Comparison of ENCODE assay signal across 19 cellular contexts in genomic region chr1:175978476-175978875, GRCh38.
A peak's percentile ranks its signal among the peaks of the same experiment; 100 is the strongest.
DNase-seq lines count a peak whose midpoint lies in the region; ATAC-seq, FAIRE-seq and TF ChIP-seq lines count a peak whose summit lies in the region.
"Had no signal": no experiment of that assay in that cellular context is flagged by ENCODE, and none has a peak within 500 bp of the region (broad histone marks: within the 10 kb centered on the region; RNA-seq: fewer than 3 reads in every experiment).

No MANE protein-coding gene starts in this region.

- TF ChIP-seq CTCF in astrocyte (IDR thresholded peaks at IDR 0.05; ENCODE audit: insufficient read depth, low read depth, low read length) (no peak), fibroblast of the aortic adventitia (IDR thresholded peaks at IDR 0.05; ENCODE audit: insufficient read depth, low read length) (no peak)

- no peak for ATAC-seq in GM21447 (IDR thresholded peaks at IDR 0.05; ENCODE audit: unreplicated experiment)
- ATAC-seq: left lung; sciatic nerve; stimulated activated naive CD8-positive, alpha-beta T cell treated with anti-CD3 and anti-CD28 coated beads, Interleukin-15, amount 100 ng/mL, for 72 hours had no signal

- H3K27me3 ChIP-seq in astrocyte (ENCODE audit: insufficient read depth, low read length) (no peaks in the 10 kb centered on the region), skeletal muscle satellite cell (ENCODE audit: control insufficient read depth, insufficient read depth, low read length) (no peaks in the 10 kb centered on the region)
- H3K27me3 ChIP-seq: left lung, upper lobe of left lung had no signal

- H3K9ac ChIP-seq in astrocyte (ENCODE audit: low read length), result no peak overlapping the region
- peak overlapping the region; percentile 8 for H3K9ac ChIP-seq in skeletal muscle satellite cell (ENCODE audit: low read depth, low read length)

- H3K36me3 ChIP-seq in astrocyte (ENCODE audit: insufficient read depth, low read length), result no peaks in the 10 kb centered on the region
- peaks cover 30% of the 10 kb centered on the region for H3K36me3 ChIP-seq in skeletal muscle satellite cell (ENCODE audit: insufficient read depth, low read length)

- peak overlapping the region; percentile 68 for H3K27ac Mint-ChIP-seq in activated naive CD8-positive, alpha-beta T cell
- no peak overlapping the region for H3K27ac Mint-ChIP-seq in activated naive CD8-positive, alpha-beta T cell treated with anti-CD3 and anti-CD28 coated beads for 36 hours
- peak overlapping the region; percentile 64 for H3K27ac Mint-ChIP-seq in astrocyte (ENCODE audit: unreplicated experiment)

- H4K20me1 ChIP-seq in astrocyte (ENCODE audit: insufficient read depth, low read length), result no peaks in the 10 kb centered on the region

- H3K9me3 ChIP-seq in astrocyte (ENCODE audit: insufficient read depth, low read depth, low read length), result no peaks in the 10 kb centered on the region
- no peaks in the 10 kb centered on the region for H3K9me3 ChIP-seq in skeletal muscle satellite cell (replicated peaks; ENCODE audit: low read length)

- H3K4me1 ChIP-seq in astrocyte (ENCODE audit: insufficient read depth, low read length), result no peaks in the 10 kb centered on the region
- peaks cover 24% of the 10 kb centered on the region for H3K4me1 ChIP-seq in skeletal muscle satellite cell (ENCODE audit: control insufficient read depth, insufficient read depth, low read length)

- no peak overlapping the region for H3K4me3 ChIP-seq in astrocyte (ENCODE audit: insufficient read depth, low read depth, low read length)
- no peak overlapping the region for H3K4me3 ChIP-seq in fibroblast of the aortic adventitia (ENCODE audit: low read depth, low read length)
- H3K4me3 ChIP-seq in skeletal muscle satellite cell (ENCODE audit: low read length), result no peak overlapping the region
- H3K4me3 ChIP-seq: left lung, upper lobe of left lung had no signal

- no peaks in the 10 kb centered on the region for H3K79me2 ChIP-seq in astrocyte (ENCODE audit: insufficient read depth, low read length)

- peaks cover 34% of the 10 kb centered on the region for H3K36me3 Mint-ChIP-seq in activated naive CD8-positive, alpha-beta T cell
- H3K36me3 Mint-ChIP-seq in activated naive CD8-positive, alpha-beta T cell treated with anti-CD3 and anti-CD28 coated beads for 36 hours, result peaks cover 38% of the 10 kb centered on the region
- H3K36me3 Mint-ChIP-seq in astrocyte (ENCODE audit: low read depth, unreplicated experiment), result peaks cover 24% of the 10 kb centered on the region

- no peak overlapping the region for H3K4me3 Mint-ChIP-seq in activated naive CD8-positive, alpha-beta T cell
- no peak overlapping the region for H3K4me3 Mint-ChIP-seq in activated naive CD8-positive, alpha-beta T cell treated with anti-CD3 and anti-CD28 coated beads for 36 hours
- H3K4me3 Mint-ChIP-seq in astrocyte (ENCODE audit: unreplicated experiment), result no peak overlapping the region
- H3K4me3 Mint-ChIP-seq: H9; stimulated activated naive CD8-positive, alpha-beta T cell treated with anti-CD3 and anti-CD28 coated beads, Interleukin-15, amount 100 ng/mL, for 72 hours had no signal

- H2AFZ ChIP-seq in astrocyte (ENCODE audit: low read depth, low read length), result no peak overlapping the region

- no peak overlapping the region for H3K4me2 ChIP-seq in astrocyte (ENCODE audit: low read length)
- H3K4me2 ChIP-seq in skeletal muscle satellite cell (ENCODE audit: low read length), result no peak overlapping the region

- DNase-seq in activated naive CD8-positive, alpha-beta T cell treated with anti-CD3 and anti-CD28 coated beads for 36 hours, result no peak
- peak; percentile 27 for DNase-seq in astrocyte (ENCODE audit: low read depth)
- DNase-seq in fibroblast of the aortic adventitia (ENCODE audit: low read depth), result peak; percentile 19
- DNase-seq in T1000 (lab: John Stamatoyannopoulos, UW), result no peak
- no peak for DNase-seq in NCI-H146 treated with DMSO at 0.1 percent for 48 hours (lab: John Stamatoyannopoulos, UW; ENCODE audit: unreplicated experiment)
- DNase-seq: activated CD4-positive, alpha-beta T cell treated with anti-CD3 and anti-CD28 coated beads, Interleukin-2, amount 50 U/mL, for 4 hours; activated T-cell treated with anti-CD3 and anti-CD28 coated beads for 4 hours; H9; KBM-7; left lung; NCI-H1092; NCI-H2081; NCI-H524; stimulated activated naive CD8-positive, alpha-beta T cell treated with anti-CD3 and anti-CD28 coated beads, Interleukin-15, amount 100 ng/mL, for 72 hours; upper lobe of left lung had no signal

- FAIRE-seq in astrocyte (lab: Jason Lieb, UNC), result no peak

- H3K27me3 Mint-ChIP-seq in activated naive CD8-positive, alpha-beta T cell, result no peaks in the 10 kb centered on the region
- no peaks in the 10 kb centered on the region for H3K27me3 Mint-ChIP-seq in activated naive CD8-positive, alpha-beta T cell treated with anti-CD3 and anti-CD28 coated beads for 36 hours
- no peaks in the 10 kb centered on the region for H3K27me3 Mint-ChIP-seq in astrocyte (ENCODE audit: low read depth, unreplicated experiment)
- H3K27me3 Mint-ChIP-seq: stimulated activated naive CD8-positive, alpha-beta T cell treated with anti-CD3 and anti-CD28 coated beads, Interleukin-15, amount 100 ng/mL, for 72 hours had no signal

- H3K27ac ChIP-seq in astrocyte (ENCODE audit: low read depth, low read length), result no peak overlapping the region
- H3K27ac ChIP-seq: left lung, upper lobe of left lung had no signal

- peaks cover 9% of the 10 kb centered on the region for H3K9me3 Mint-ChIP-seq in activated naive CD8-positive, alpha-beta T cell (ENCODE audit: low read depth)
- peaks cover 16% of the 10 kb centered on the region for H3K9me3 Mint-ChIP-seq in activated naive CD8-positive, alpha-beta T cell treated with anti-CD3 and anti-CD28 coated beads for 36 hours
- peaks cover 14% of the 10 kb centered on the region for H3K9me3 Mint-ChIP-seq in astrocyte (ENCODE audit: unreplicated experiment)

- H3K4me1 Mint-ChIP-seq in activated naive CD8-positive, alpha-beta T cell (ENCODE audit: low read depth), result peaks cover 2% of the 10 kb centered on the region
- peaks cover 3% of the 10 kb centered on the region for H3K4me1 Mint-ChIP-seq in activated naive CD8-positive, alpha-beta T cell treated with anti-CD3 and anti-CD28 coated beads for 36 hours
- H3K4me1 Mint-ChIP-seq in astrocyte (ENCODE audit: low read depth, unreplicated experiment), result peaks cover 8% of the 10 kb centered on the region
- H3K4me1 Mint-ChIP-seq: H9; stimulated activated naive CD8-positive, alpha-beta T cell treated with anti-CD3 and anti-CD28 coated beads, Interleukin-15, amount 100 ng/mL, for 72 hours had no signal

Comparison
In these comparisons a context has a peak if more than half of its experiments do, and no peak if none do; other contexts are left out.
1. DNase-seq: peak in astrocyte (single experiment) and fibroblast of the aortic adventitia (single experiment); none in activated naive CD8-positive, alpha-beta T cell treated with anti-CD3 and anti-CD28 coated beads for 36 hours (single experiment), T1000 (single experiment) and NCI-H146 treated with DMSO at 0.1 percent for 48 hours (single experiment).